In the genomic region with DNA sequence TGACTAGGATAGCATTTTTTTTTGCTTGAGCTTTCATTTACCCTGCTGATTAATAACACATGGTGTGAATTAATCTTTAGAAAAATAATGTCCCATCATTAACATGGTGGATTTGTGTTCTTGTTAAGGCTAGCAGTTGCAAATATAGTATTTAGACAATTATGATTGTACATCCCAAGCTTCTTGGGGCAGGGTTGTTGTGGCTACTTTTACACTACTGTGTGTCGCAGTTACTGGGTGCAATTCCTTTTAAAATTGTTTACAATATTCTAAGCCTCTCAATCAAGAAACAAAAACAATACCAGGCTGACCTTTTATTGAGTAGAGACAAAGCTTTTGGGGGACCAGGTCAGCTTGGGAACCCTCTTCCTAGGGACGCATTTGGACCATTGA, we compare ENCODE assay signal across 10 cellular contexts. TPM values are rescaled to one million over a fixed set of nuclear protein-coding genes. Genes with fewer than 3 reads are reported as not detected.
DNase-seq lines count a peak whose midpoint lies in the region; ATAC-seq, FAIRE-seq and TF ChIP-seq lines count a peak whose summit lies in the region.
"Had no signal": no experiment of that assay in that cellular context is flagged by ENCODE, and none has a peak within 500 bp of the region (broad histone marks: within the 10 kb centered on the region; RNA-seq: fewer than 3 reads in every experiment).

No MANE protein-coding gene starts in this region.

- no peak overlapping the region for H3K4ac ChIP-seq in H9 (ENCODE audit: low read depth, low read length)

- no peak overlapping the region for H4K8ac ChIP-seq in H9 (replicated peaks; ENCODE audit: insufficient read length, low read depth, low read length)

- H3K23ac ChIP-seq in H9 (ENCODE audit: insufficient read length, low read depth, low read length) = no peak overlapping the region

- no peak overlapping the region for H3K27ac ChIP-seq in H9 (ENCODE audit: insufficient read length, low read depth, low read length)
- H3K27ac ChIP-seq in astrocyte (ENCODE audit: low read depth, low read length) = no peak overlapping the region
- no peak overlapping the region for H3K27ac ChIP-seq in iPS-18a (ENCODE audit: low read length)

- DNase-seq in H9 = no peak
- DNase-seq in astrocyte (ENCODE audit: low read depth) = no peak
- no peak for DNase-seq in cortex of kidney (lab: John Stamatoyannopoulos, UW)
- DNase-seq: Karpas-422 had no signal

- H3K9me3 ChIP-seq in H9 (ENCODE audit: control insufficient read depth, low read depth, low read length) (no peaks in the 10 kb centered on the region), astrocyte (ENCODE audit: insufficient read depth, low read depth, low read length) (no peaks in the 10 kb centered on the region), iPS-18a (ENCODE audit: control insufficient read depth, low read depth, low read length) (no peaks in the 10 kb centered on the region), skeletal muscle satellite cell (replicated peaks; ENCODE audit: low read length) (no peaks in the 10 kb centered on the region)
- H3K9me3 ChIP-seq: transverse colon had no signal

- H3K14ac ChIP-seq in H9 (ENCODE audit: insufficient read depth, low read length) = no peak overlapping the region

- no peak overlapping the region for H4K91ac ChIP-seq in H9 (ENCODE audit: insufficient read length, low read depth, low read length)

- no peak overlapping the region for H2AFZ ChIP-seq in H9 (ENCODE audit: low read length)
- no peak overlapping the region for H2AFZ ChIP-seq in astrocyte (ENCODE audit: low read depth, low read length)

- H3T11ph ChIP-seq in H9 (ENCODE audit: low read length) = no peak overlapping the region

- H2BK20ac ChIP-seq in H9 (ENCODE audit: low read depth, low read length, poor library complexity, severe bottlenecking) = no peak overlapping the region

- no peak overlapping the region for H3K18ac ChIP-seq in H9 (ENCODE audit: insufficient read length, low read depth, low read length)

- H3K4me1 ChIP-seq in H9 (ENCODE audit: insufficient read depth, low read length) = no peaks in the 10 kb centered on the region
- H3K4me1 ChIP-seq in astrocyte (ENCODE audit: insufficient read depth, low read length) = peaks cover 6% of the 10 kb centered on the region
- H3K4me1 ChIP-seq in iPS-18a (ENCODE audit: control insufficient read depth, low read depth, low read length) = peaks cover 21% of the 10 kb centered on the region
- H3K4me1 ChIP-seq in skeletal muscle satellite cell (ENCODE audit: control insufficient read depth, insufficient read depth, low read length) = peaks cover 12% of the 10 kb centered on the region

- H3K4me3 ChIP-seq in astrocyte (ENCODE audit: insufficient read depth, low read depth, low read length) (no peak overlapping the region), iPS-18a (ENCODE audit: low read length) (peak overlapping the region; percentile 74), skeletal muscle satellite cell (ENCODE audit: low read length) (peak overlapping the region; percentile 93)

- H2AK5ac ChIP-seq in H9 (ENCODE audit: insufficient read length, low read length) = no peak overlapping the region

- FAIRE-seq in astrocyte (lab: Jason Lieb, UNC) = no peak

- no peak overlapping the region for H2BK5ac ChIP-seq in H9 (ENCODE audit: insufficient read length, low read length)

- no peak overlapping the region for H2BK12ac ChIP-seq in H9 (ENCODE audit: insufficient read length, low read depth, low read length)

- no peaks in the 10 kb centered on the region for H3K27me3 ChIP-seq in H9 (ENCODE audit: insufficient read depth, low read length)
- H3K27me3 ChIP-seq in astrocyte (ENCODE audit: insufficient read depth, low read length) = peaks cover 6% of the 10 kb centered on the region
- H3K27me3 ChIP-seq in iPS-18a (ENCODE audit: control insufficient read depth, insufficient read depth, low read length) = peaks cover 9% of the 10 kb centered on the region
- H3K27me3 ChIP-seq in skeletal muscle satellite cell (ENCODE audit: control insufficient read depth, insufficient read depth, low read length) = no peaks in the 10 kb centered on the region
- H3K27me3 ChIP-seq: transverse colon had no signal

- no CpG with 5 or more reads among the region's 2 CpGs for WGBS in H9 (ENCODE audit: extremely low coverage, insufficient read length, low lambda C conversion rate)

- H3K27ac Mint-ChIP-seq in H9 (no peak overlapping the region), astrocyte (ENCODE audit: unreplicated experiment) (peak overlapping the region; percentile 63)

- no peak overlapping the region for H2BK120ac ChIP-seq in H9 (ENCODE audit: low read depth, low read length, poor library complexity, severe bottlenecking)

- ATAC-seq in GM21576 (IDR thresholded peaks at IDR 0.05; ENCODE audit: unreplicated experiment) (no peak), GM18517 (IDR thresholded peaks at IDR 0.05; ENCODE audit: unreplicated experiment) (no peak), HG03432 (IDR thresholded peaks at IDR 0.05; ENCODE audit: unreplicated experiment) (no peak)

- peaks cover 43 to 45% of the 10 kb centered on the region in 2 experiments for H3K4me1 Mint-ChIP-seq in H9
- peaks cover 14% of the 10 kb centered on the region for H3K4me1 Mint-ChIP-seq in astrocyte (ENCODE audit: low read depth, unreplicated experiment)

- H3K4me2 ChIP-seq in H9 (ENCODE audit: insufficient read depth, insufficient read length, low read length) (peak overlapping the region; percentile 73), astrocyte (ENCODE audit: low read length) (peak overlapping the region; percentile 84), skeletal muscle satellite cell (ENCODE audit: low read length) (peak overlapping the region; percentile 89)

- H3K56ac ChIP-seq in H9 (ENCODE audit: insufficient read length, low read depth, low read length) = no peak overlapping the region

- peaks cover 6% of the 10 kb centered on the region for H3K79me1 ChIP-seq in H9 (ENCODE audit: insufficient read depth, low read depth, low read length, poor library complexity, severe bottlenecking)

- no peaks in the 10 kb centered on the region for H3K36me3 ChIP-seq in astrocyte (ENCODE audit: insufficient read depth, low read length)
- no peaks in the 10 kb centered on the region for H3K36me3 ChIP-seq in iPS-18a (ENCODE audit: control insufficient read depth, low read depth, low read length)
- H3K36me3 ChIP-seq in skeletal muscle satellite cell (ENCODE audit: insufficient read depth, low read length) = no peaks in the 10 kb centered on the region
- H3K36me3 ChIP-seq: transverse colon had no signal

- peaks cover 9% of the 10 kb centered on the region for H3K27me3 Mint-ChIP-seq in H9 (ENCODE audit: low read depth)
- H3K27me3 Mint-ChIP-seq in astrocyte (ENCODE audit: low read depth, unreplicated experiment) = peaks cover 12% of the 10 kb centered on the region

- H4K20me1 ChIP-seq in H9 (ENCODE audit: control insufficient read depth, insufficient read depth, insufficient read length) (no peaks in the 10 kb centered on the region), astrocyte (ENCODE audit: insufficient read depth, low read length) (peaks cover 63% of the 10 kb centered on the region)

- H3K79me2 ChIP-seq in H9 (ENCODE audit: insufficient read depth, low read length) = peaks cover 10% of the 10 kb centered on the region; the same call in 1 of the 2 replicates
- peaks cover 70% of the 10 kb centered on the region for H3K79me2 ChIP-seq in astrocyte (ENCODE audit: insufficient read depth, low read length)

- H3K23me2 ChIP-seq in H9 (ENCODE audit: insufficient read length, low read depth, low read length, poor library complexity, severe bottlenecking) = peaks cover 12% of the 10 kb centered on the region

- H4K5ac ChIP-seq in H9 (ENCODE audit: insufficient read length, low read depth, low read length) = no peak overlapping the region

- H3K36me3 Mint-ChIP-seq in H9 (ENCODE audit: insufficient read depth in 1 of 3, low read depth in 3 of 3) (peaks cover 0 to 2% (median 0%) of the 10 kb centered on the region in 3 experiments; a peak in 3 of 7 replicates), astrocyte (ENCODE audit: low read depth, unreplicated experiment) (no peaks in the 10 kb centered on the region)

- H3K9me3 Mint-ChIP-seq in H9 (no peaks in the 10 kb centered on the region; a peak in 1 of 5 replicates), astrocyte (ENCODE audit: unreplicated experiment) (no peaks in the 10 kb centered on the region)

- TF ChIP-seq CTCF in H9 (conservative IDR thresholded peaks at IDR 0.05) = no peak
- TF ChIP-seq CTCF in astrocyte (IDR thresholded peaks at IDR 0.05; ENCODE audit: insufficient read depth, low read depth, low read length) = no peak

- H2BK15ac ChIP-seq in H9 (ENCODE audit: low read depth, low read length) = no peak overlapping the region

- H3K9ac ChIP-seq in H9 (ENCODE audit: extremely low read depth, insufficient read length, low read length) = no peak overlapping the region
- H3K9ac ChIP-seq in astrocyte (ENCODE audit: low read length) = peak overlapping the region; percentile 82
- H3K9ac ChIP-seq in iPS-18a (ENCODE audit: low read length) = no peak overlapping the region
- H3K9ac ChIP-seq in skeletal muscle satellite cell (ENCODE audit: low read depth, low read length) = peak overlapping the region; percentile 89

- H3K4me3 Mint-ChIP-seq in H9 (peak overlapping the region; percentile 89 to 92), astrocyte (ENCODE audit: unreplicated experiment) (peak overlapping the region; percentile 96)

RNA-seq across cellular contexts. Expression of a gene that starts 2.5 kb away (rescaled TPM):
- 30.3 and 33.6 TPM in 2 replicates for total RNA-seq in H9 (2021)
- total RNA-seq in astrocyte = 29.1 and 34.3 TPM in 2 replicates
- 30.6 and 36.5 TPM in 2 replicates for total RNA-seq in skeletal muscle satellite cell (2012; rRNA removed)

Comparison
In these comparisons a context has a peak if more than half of its experiments do, and no peak if none do; other contexts are left out.
1. H3K9ac ChIP-seq: peak in astrocyte (single experiment) and skeletal muscle satellite cell (single experiment); none in H9 (single experiment) and iPS-18a (single experiment).
2. Peak in every context shown above with its lines, with median percentiles within 50 percentile points of each other: H3K4me2 ChIP-seq.